1 cellular context compared by ENCODE assay signal in the genomic region with DNA sequence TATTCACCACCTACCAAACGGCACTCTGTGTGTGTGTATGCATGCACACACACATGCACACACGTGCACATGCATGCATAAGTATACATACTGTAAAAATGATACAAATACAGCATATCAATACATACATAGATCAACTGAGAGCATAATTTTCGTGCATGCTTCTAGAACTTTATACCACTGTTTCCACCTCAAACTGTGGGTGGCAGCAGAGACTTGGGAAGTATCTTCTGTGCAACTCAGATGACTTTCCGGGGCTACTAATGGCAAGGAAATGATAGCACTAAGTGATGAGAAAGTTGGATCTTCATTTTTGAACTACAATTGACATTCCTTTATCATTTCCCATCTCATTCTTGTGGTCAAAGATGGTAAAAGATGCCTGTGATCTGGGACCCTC.
TF ChIP-seq lines count a peak whose summit lies in the region.

No MANE protein-coding gene starts in this region.

TF ChIP-seq in K562, 482 proteins besides CTCF, POLR2A, EP300 and RAD21 (continued from another document):
- TF ChIP-seq, protein P1, sequence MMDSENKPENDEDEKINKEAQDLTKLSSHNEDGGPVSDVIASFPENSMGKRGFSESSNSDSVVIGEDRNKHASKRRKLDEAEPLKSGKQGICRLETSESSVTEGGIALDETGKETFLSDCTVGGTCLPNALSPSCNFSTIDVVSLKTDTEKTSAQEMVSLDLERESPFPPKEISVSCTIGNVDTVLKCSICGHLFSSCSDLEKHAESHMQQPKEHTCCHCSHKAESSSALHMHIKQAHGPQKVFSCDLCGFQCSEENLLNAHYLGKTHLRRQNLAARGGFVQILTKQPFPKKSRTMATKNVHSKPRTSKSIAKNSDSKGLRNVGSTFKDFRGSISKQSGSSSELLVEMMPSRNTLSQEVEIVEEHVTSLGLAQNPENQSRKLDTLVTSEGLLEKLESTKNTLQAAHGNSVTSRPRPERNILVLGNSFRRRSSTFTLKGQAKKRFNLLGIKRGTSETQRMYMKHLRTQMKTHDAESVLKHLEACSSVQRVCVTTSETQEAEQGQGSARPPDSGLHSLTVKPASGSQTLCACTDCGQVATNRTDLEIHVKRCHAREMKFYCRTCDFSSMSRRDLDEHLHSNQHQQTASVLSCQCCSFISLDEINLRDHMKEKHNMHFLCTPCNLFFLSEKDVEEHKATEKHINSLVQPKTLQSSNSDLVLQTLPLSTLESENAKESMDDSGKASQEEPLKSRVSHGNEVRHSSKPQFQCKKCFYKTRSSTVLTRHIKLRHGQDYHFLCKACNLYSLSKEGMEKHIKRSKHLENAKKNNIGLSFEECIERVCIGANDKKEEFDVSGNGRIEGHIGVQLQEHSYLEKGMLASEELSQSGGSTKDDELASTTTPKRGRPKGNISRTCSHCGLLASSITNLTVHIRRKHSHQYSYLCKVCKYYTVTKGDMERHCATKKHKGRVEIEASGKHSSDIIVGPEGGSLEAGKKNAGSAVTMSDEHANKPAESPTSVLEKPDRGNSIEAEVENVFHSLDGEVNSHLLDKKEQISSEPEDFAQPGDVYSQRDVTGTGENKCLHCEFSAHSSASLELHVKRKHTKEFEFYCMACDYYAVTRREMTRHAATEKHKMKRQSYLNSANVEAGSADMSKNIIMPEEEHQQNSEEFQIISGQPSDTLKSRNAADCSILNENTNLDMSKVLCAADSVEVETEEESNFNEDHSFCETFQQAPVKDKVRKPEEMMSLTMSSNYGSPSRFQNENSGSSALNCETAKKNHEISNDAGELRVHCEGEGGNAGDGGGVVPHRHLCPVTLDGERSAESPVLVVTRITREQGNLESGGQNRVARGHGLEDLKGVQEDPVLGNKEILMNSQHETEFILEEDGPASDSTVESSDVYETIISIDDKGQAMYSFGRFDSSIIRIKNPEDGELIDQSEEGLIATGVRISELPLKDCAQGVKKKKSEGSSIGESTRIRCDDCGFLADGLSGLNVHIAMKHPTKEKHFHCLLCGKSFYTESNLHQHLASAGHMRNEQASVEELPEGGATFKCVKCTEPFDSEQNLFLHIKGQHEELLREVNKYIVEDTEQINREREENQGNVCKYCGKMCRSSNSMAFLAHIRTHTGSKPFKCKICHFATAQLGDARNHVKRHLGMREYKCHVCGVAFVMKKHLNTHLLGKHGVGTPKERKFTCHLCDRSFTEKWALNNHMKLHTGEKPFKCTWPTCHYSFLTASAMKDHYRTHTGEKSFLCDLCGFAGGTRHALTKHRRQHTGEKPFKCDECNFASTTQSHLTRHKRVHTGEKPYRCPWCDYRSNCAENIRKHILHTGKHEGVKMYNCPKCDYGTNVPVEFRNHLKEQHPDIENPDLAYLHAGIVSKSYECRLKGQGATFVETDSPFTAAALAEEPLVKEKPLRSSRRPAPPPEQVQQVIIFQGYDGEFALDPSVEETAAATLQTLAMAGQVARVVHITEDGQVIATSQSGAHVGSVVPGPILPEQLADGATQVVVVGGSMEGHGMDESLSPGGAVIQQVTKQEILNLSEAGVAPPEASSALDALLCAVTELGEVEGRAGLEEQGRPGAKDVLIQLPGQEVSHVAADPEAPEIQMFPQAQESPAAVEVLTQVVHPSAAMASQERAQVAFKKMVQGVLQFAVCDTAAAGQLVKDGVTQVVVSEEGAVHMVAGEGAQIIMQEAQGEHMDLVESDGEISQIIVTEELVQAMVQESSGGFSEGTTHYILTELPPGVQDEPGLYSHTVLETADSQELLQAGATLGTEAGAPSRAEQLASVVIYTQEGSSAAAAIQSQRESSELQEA (IDR thresholded peaks at IDR 0.05; ENCODE audit: low read depth) = no peak
- TF ChIP-seq HOXB6 (CRISPR knock-in tag; IDR thresholded peaks at IDR 0.05; ENCODE audit: borderline replicate concordance) = no peak
- TF ChIP-seq NR2C1 (IDR thresholded peaks at IDR 0.05) = no peak
- no peak for TF ChIP-seq NR2C1 (tag; IDR thresholded peaks at IDR 0.05)
- TF ChIP-seq HNRNPH1 (optimal IDR thresholded peaks at IDR 0.05; ENCODE audit: low read depth, low read length) = no peak
- no peak for TF ChIP-seq ZNF146 (CRISPR knock-in tag; IDR thresholded peaks at IDR 0.05; ENCODE audit: unreplicated experiment)
- TF ChIP-seq KLF16 (IDR thresholded peaks at IDR 0.05) = no peak
- no peak for TF ChIP-seq RFX7 (CRISPR knock-in tag; IDR thresholded peaks at IDR 0.05)
